Comparison of ENCODE assay signal across 28 cellular contexts in the genomic region with DNA sequence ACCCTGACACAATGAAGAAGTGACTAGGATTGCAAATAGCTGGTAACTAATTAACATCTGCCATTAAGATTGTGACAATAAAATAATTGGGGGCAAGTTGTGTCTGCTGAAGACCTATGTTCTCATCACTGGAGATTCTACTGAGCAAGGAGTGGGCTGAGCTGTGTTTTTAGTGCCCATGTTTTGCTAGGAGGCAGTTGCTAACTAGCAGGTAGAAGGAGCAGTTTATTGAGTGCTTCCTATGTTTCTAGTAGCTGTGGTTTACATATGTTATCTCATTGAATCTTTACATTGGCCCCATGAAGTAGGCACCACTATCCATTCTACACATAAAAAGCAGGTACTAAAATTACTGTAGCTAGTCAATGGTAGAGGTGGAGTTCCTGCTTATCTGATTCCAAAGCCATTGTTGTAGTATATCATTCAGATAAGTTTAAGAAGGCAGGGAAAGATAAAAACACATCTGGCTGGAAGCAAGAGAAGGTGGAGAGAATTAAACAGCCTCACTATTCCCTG. TPM values are rescaled to one million over a fixed set of nuclear protein-coding genes. Genes with fewer than 3 reads are reported as not detected.
"Had no signal": no experiment of that assay in that cellular context is flagged by ENCODE, and none has a peak within 500 bp of the region (broad histone marks: within the 10 kb centered on the region; RNA-seq: fewer than 3 reads in every experiment).

No MANE protein-coding gene starts in this region.

- ATAC-seq: activated CD4-positive, alpha-beta T cell treated with anti-CD3 and anti-CD28 coated beads for 36 hours; activated CD4-positive, CD25-positive, alpha-beta regulatory T cell treated with anti-CD3 and anti-CD28 coated beads, Interleukin-2, amount 50 U/mL, for 24 hours; activated CD8-positive, alpha-beta T cell treated with anti-CD3 and anti-CD28 coated beads, Interleukin-2, amount 10 ng/mL, durations not matched to agents 7 days and 5 days; activated naive CD4-positive, alpha-beta T cell treated with anti-CD3 and anti-CD28 coated beads, Interleukin-2, amount 50 U/mL, for 72 hours; body of pancreas; K562 had no signal

- H3K27ac ChIP-seq: adrenal gland, breast epithelium, SK-N-MC had no signal

- H3K36me3 Mint-ChIP-seq: activated naive CD4-positive, alpha-beta T cell treated with anti-CD3 and anti-CD28 coated beads, Interleukin-2, amount 50 U/mL, for 72 hours had no signal

- DNase-seq: activated CD4-positive, alpha-beta T cell treated with anti-CD3 and anti-CD28 coated beads for 36 hours; activated CD4-positive, alpha-beta T cell treated with anti-CD3 and anti-CD28 coated beads, Interleukin-2, amount 10 ng/mL, durations not matched to agents 7 days and 5 days; activated CD4-positive, alpha-beta T cell treated with anti-CD3 and anti-CD28 coated beads, Interleukin-2, amount 50 U/mL, for 48 hours; activated CD8-positive, alpha-beta T cell treated with anti-CD3 and anti-CD28 coated beads, Interleukin-2, amount 10 ng/mL, durations not matched to agents 7 days and 5 days; activated gamma-delta T cell treated with Interleukin-2 at 50 U/mL for 16 hours; activated naive CD4-positive, alpha-beta T cell treated with anti-CD3 and anti-CD28 coated beads for 36 hours; activated T-cell treated with anti-CD3 and anti-CD28 coated beads, Interleukin-2, amount 50 U/mL, for 24 hours; adrenal gland; body of pancreas; NCI-H1105; NCI-H1417 treated with DMSO at 0.1 percent for 48 hours; NCI-H187 treated with DMSO at 0.1 percent for 48 hours; NCI-H2081; NCI-H345; NCI-H524 treated with DMSO at 0.1 percent for 48 hours; Right ventricle myocardium superior had no signal

- H3K9me3 ChIP-seq: adrenal gland, body of pancreas, breast epithelium had no signal

- H3K4me3 ChIP-seq: adrenal gland, body of pancreas, breast epithelium, K562, SK-N-MC had no signal

- H3K9me3 Mint-ChIP-seq: activated CD4-positive, alpha-beta T cell treated with anti-CD3 and anti-CD28 coated beads, Interleukin-2, amount 10 ng/mL, durations not matched to agents 7 days and 5 days; activated naive CD4-positive, alpha-beta T cell treated with anti-CD3 and anti-CD28 coated beads for 36 hours; activated naive CD4-positive, alpha-beta T cell treated with anti-CD3 and anti-CD28 coated beads, Interleukin-2, amount 50 U/mL, for 72 hours; activated T-cell treated with anti-CD3 and anti-CD28 coated beads, Interleukin-2, amount 50 U/mL, for 24 hours; activated T-helper 2 cell treated with anti-CD3 and anti-CD28 coated beads, Interferon-gamma antibody, Interleukin-2, Interleukin-4, amounts not matched to agents 10 μg/mL and 5 μg/mL and 100 μg/mL, durations not matched to agents 14 hours and 24 hours and 36 hours; T-helper 2 cell treated with Interferon-gamma antibody and Interleukin-4, amounts not matched to agents 5 μg/mL and 100 μg/mL, for 36 hours had no signal

- H3K36me3 ChIP-seq: adrenal gland, breast epithelium had no signal

- H3K4me3 Mint-ChIP-seq: activated CD4-positive, alpha-beta T cell treated with anti-CD3 and anti-CD28 coated beads for 36 hours; activated CD4-positive, alpha-beta T cell treated with anti-CD3 and anti-CD28 coated beads, Interleukin-2, amount 10 ng/mL, durations not matched to agents 7 days and 5 days; activated CD8-positive, alpha-beta T cell treated with anti-CD3 and anti-CD28 coated beads, Interleukin-2, amount 10 ng/mL, durations not matched to agents 7 days and 5 days; activated naive CD4-positive, alpha-beta T cell treated with anti-CD3 and anti-CD28 coated beads for 36 hours; activated T-cell treated with anti-CD3 and anti-CD28 coated beads, Interleukin-2, amount 50 U/mL, for 24 hours; T-helper 2 cell treated with Interferon-gamma antibody and Interleukin-4, amounts not matched to agents 5 μg/mL and 100 μg/mL, for 36 hours had no signal

- H3K4me1 Mint-ChIP-seq: activated CD4-positive, alpha-beta T cell treated with anti-CD3 and anti-CD28 coated beads for 36 hours; activated CD4-positive, alpha-beta T cell treated with anti-CD3 and anti-CD28 coated beads, Interleukin-2, amount 10 ng/mL, durations not matched to agents 7 days and 5 days had no signal

- H3K27ac Mint-ChIP-seq: activated CD4-positive, alpha-beta T cell treated with anti-CD3 and anti-CD28 coated beads for 36 hours; activated CD4-positive, alpha-beta T cell treated with anti-CD3 and anti-CD28 coated beads, Interleukin-2, amount 10 ng/mL, durations not matched to agents 7 days and 5 days; activated CD8-positive, alpha-beta T cell treated with anti-CD3 and anti-CD28 coated beads, Interleukin-2, amount 10 ng/mL, durations not matched to agents 7 days and 5 days; activated naive CD4-positive, alpha-beta T cell treated with anti-CD3 and anti-CD28 coated beads for 36 hours; activated naive CD4-positive, alpha-beta T cell treated with anti-CD3 and anti-CD28 coated beads, Interleukin-2, amount 50 U/mL, for 72 hours; activated T-cell treated with anti-CD3 and anti-CD28 coated beads, Interleukin-2, amount 50 U/mL, for 24 hours; activated T-helper 2 cell treated with anti-CD3 and anti-CD28 coated beads, Interferon-gamma antibody, Interleukin-2, Interleukin-4, amounts not matched to agents 10 μg/mL and 5 μg/mL and 100 μg/mL, durations not matched to agents 14 hours and 24 hours and 36 hours; T-helper 2 cell treated with Interferon-gamma antibody and Interleukin-4, amounts not matched to agents 5 μg/mL and 100 μg/mL, for 36 hours had no signal

- H3K4me1 ChIP-seq: adrenal gland, breast epithelium had no signal

- H3K27me3 Mint-ChIP-seq: activated CD4-positive, alpha-beta T cell treated with anti-CD3 and anti-CD28 coated beads, Interleukin-2, amount 10 ng/mL, durations not matched to agents 7 days and 5 days had no signal

- H3K27me3 ChIP-seq: adrenal gland, body of pancreas, breast epithelium had no signal

RNA-seq across cellular contexts. Expression of a gene that starts 2.8 kb away (rescaled TPM):
- total RNA-seq: activated CD4-positive, alpha-beta T cell treated with anti-CD3 and anti-CD28 coated beads for 36 hours; activated CD4-positive, alpha-beta T cell treated with anti-CD3 and anti-CD28 coated beads, Interleukin-2, amount 10 ng/mL, durations not matched to agents 7 days and 5 days; activated CD8-positive, alpha-beta T cell treated with anti-CD3 and anti-CD28 coated beads, Interleukin-2, amount 10 ng/mL, durations not matched to agents 7 days and 5 days; activated naive CD4-positive, alpha-beta T cell treated with anti-CD3 and anti-CD28 coated beads for 36 hours; activated naive CD4-positive, alpha-beta T cell treated with anti-CD3 and anti-CD28 coated beads, Interleukin-2, amount 50 U/mL, for 72 hours; activated T-helper 2 cell treated with anti-CD3 and anti-CD28 coated beads, Interferon-gamma antibody, Interleukin-2, Interleukin-4, amounts not matched to agents 10 μg/mL and 5 μg/mL and 100 μg/mL, durations not matched to agents 14 hours and 24 hours and 36 hours; adrenal gland; astrocyte; body of pancreas; cardiac septum; K562; MCF 10A; NCI-H460; Right ventricle myocardium superior; T-helper 1 cell treated with Interleukin-12 subunit alpha and Interleukin-12 subunit beta and Interleukin-4 antibody, amounts not matched to agents 30 ng/mL and 1 ng/mL, for 36 hours had no signal
- polyA plus RNA-seq: K562 had no signal

RNA-seq across cellular contexts. Expression of a gene that starts 43.7 kb away (rescaled TPM):
- total RNA-seq: activated CD4-positive, alpha-beta T cell treated with anti-CD3 and anti-CD28 coated beads for 36 hours; activated CD4-positive, alpha-beta T cell treated with anti-CD3 and anti-CD28 coated beads, Interleukin-2, amount 10 ng/mL, durations not matched to agents 7 days and 5 days; activated CD8-positive, alpha-beta T cell treated with anti-CD3 and anti-CD28 coated beads, Interleukin-2, amount 10 ng/mL, durations not matched to agents 7 days and 5 days; activated naive CD4-positive, alpha-beta T cell treated with anti-CD3 and anti-CD28 coated beads for 36 hours; activated naive CD4-positive, alpha-beta T cell treated with anti-CD3 and anti-CD28 coated beads, Interleukin-2, amount 50 U/mL, for 72 hours; activated T-helper 2 cell treated with anti-CD3 and anti-CD28 coated beads, Interferon-gamma antibody, Interleukin-2, Interleukin-4, amounts not matched to agents 10 μg/mL and 5 μg/mL and 100 μg/mL, durations not matched to agents 14 hours and 24 hours and 36 hours; adrenal gland; astrocyte; body of pancreas; breast epithelium; cardiac septum; K562; MCF 10A; NCI-H460; Right ventricle myocardium superior; T-helper 1 cell treated with Interleukin-12 subunit alpha and Interleukin-12 subunit beta and Interleukin-4 antibody, amounts not matched to agents 30 ng/mL and 1 ng/mL, for 36 hours had no signal
- polyA plus RNA-seq: adrenal gland, K562 had no signal

RNA-seq across cellular contexts. Expression of a gene that starts 55.2 kb away (rescaled TPM):
- total RNA-seq: activated CD4-positive, alpha-beta T cell treated with anti-CD3 and anti-CD28 coated beads for 36 hours; activated CD4-positive, alpha-beta T cell treated with anti-CD3 and anti-CD28 coated beads, Interleukin-2, amount 10 ng/mL, durations not matched to agents 7 days and 5 days; activated CD8-positive, alpha-beta T cell treated with anti-CD3 and anti-CD28 coated beads, Interleukin-2, amount 10 ng/mL, durations not matched to agents 7 days and 5 days; activated naive CD4-positive, alpha-beta T cell treated with anti-CD3 and anti-CD28 coated beads for 36 hours; activated naive CD4-positive, alpha-beta T cell treated with anti-CD3 and anti-CD28 coated beads, Interleukin-2, amount 50 U/mL, for 72 hours; activated T-helper 2 cell treated with anti-CD3 and anti-CD28 coated beads, Interferon-gamma antibody, Interleukin-2, Interleukin-4, amounts not matched to agents 10 μg/mL and 5 μg/mL and 100 μg/mL, durations not matched to agents 14 hours and 24 hours and 36 hours; K562; MCF 10A; T-helper 1 cell treated with Interleukin-12 subunit alpha and Interleukin-12 subunit beta and Interleukin-4 antibody, amounts not matched to agents 30 ng/mL and 1 ng/mL, for 36 hours had no signal
- polyA plus RNA-seq: K562 had no signal
